ENCODE assay signal across 17 cellular contexts in the genomic region with DNA sequence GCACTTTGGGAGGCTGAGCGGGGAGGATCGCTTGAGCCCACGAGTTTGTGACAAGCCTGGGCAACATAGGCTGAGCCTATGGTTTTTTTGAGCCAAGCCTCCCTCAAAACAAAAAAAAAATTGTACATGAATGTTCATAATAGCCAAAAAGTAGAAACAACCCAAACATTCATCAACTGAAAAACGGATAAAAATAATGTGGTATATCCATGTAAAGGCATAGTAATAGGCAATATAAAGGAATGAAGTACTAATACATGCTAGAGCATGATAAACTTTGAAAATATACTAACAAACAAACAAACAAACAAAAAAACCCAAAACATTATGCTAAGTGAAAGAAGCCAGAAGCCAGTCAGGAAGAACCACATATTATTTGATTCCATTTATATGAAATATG. TPM values are rescaled to one million over a fixed set of nuclear protein-coding genes. Genes with fewer than 3 reads are reported as not detected.
A peak's percentile ranks its signal among the peaks of the same experiment; 100 is the strongest.
DNase-seq lines count a peak whose midpoint lies in the region; ATAC-seq and TF ChIP-seq lines count a peak whose summit lies in the region.
"Had no signal": no experiment of that assay in that cellular context is flagged by ENCODE, and none has a peak within 500 bp of the region (broad histone marks: within the 10 kb centered on the region; RNA-seq: fewer than 3 reads in every experiment).

No MANE protein-coding gene starts in this region.

- H3K4me3 Mint-ChIP-seq in T-helper 17 cell, result peak overlapping the region; percentile 61
- no peak overlapping the region for H3K4me3 Mint-ChIP-seq in glutamatergic neuron (ENCODE audit: unreplicated experiment)
- no peak overlapping the region for H3K4me3 Mint-ChIP-seq in CD4-positive, alpha-beta memory T cell
- H3K4me3 Mint-ChIP-seq: B cell; CD8-positive, alpha-beta T cell had no signal

- H3K36me3 ChIP-seq in SK-N-SH (replicated peaks in 1 of 2; ENCODE audit: control insufficient read depth in 1 of 2, insufficient read depth in 2 of 2, low read length in 1 of 2), result no peaks in the 10 kb centered on the region
- no peaks in the 10 kb centered on the region for H3K36me3 ChIP-seq in CD4-positive, alpha-beta memory T cell (ENCODE audit: insufficient read depth, low read length)
- H3K36me3 ChIP-seq: BLaER1 treated with 17β-estradiol and CSF1 and Interleukin-3, amounts not matched to agents 10 nM and 100 nM had no signal

- no peak overlapping the region for H2AFZ ChIP-seq in SK-N-SH (ENCODE audit: low read depth)

- H3K4me1 Mint-ChIP-seq in T-helper 17 cell (no peaks in the 10 kb centered on the region), glutamatergic neuron (ENCODE audit: low read depth, unreplicated experiment) (peaks cover 26% of the 10 kb centered on the region)
- H3K4me1 Mint-ChIP-seq in CD4-positive, alpha-beta memory T cell, result no peaks in the 10 kb centered on the region
- H3K4me1 Mint-ChIP-seq: B cell had no signal

- no peaks in the 10 kb centered on the region for H3K9me2 ChIP-seq in SK-N-SH

- H3K27me3 ChIP-seq in SK-N-SH (ENCODE audit: insufficient read depth), result no peaks in the 10 kb centered on the region
- H3K27me3 ChIP-seq in CD4-positive, alpha-beta memory T cell (ENCODE audit: insufficient read depth, low read length), result no peaks in the 10 kb centered on the region
- H3K27me3 ChIP-seq: BLaER1 treated with 17β-estradiol and CSF1 and Interleukin-3, amounts not matched to agents 10 nM and 100 nM had no signal

- intact Hi-C loops in CD4-positive, alpha-beta memory T cell (cut with micrococcal nuclease), result no loop called here

- peaks cover 2% of the 10 kb centered on the region for H3K36me3 Mint-ChIP-seq in T-helper 17 cell (ENCODE audit: low read depth)
- H3K36me3 Mint-ChIP-seq in glutamatergic neuron (ENCODE audit: unreplicated experiment), result no peaks in the 10 kb centered on the region
- no peaks in the 10 kb centered on the region for H3K36me3 Mint-ChIP-seq in CD4-positive, alpha-beta memory T cell
- H3K36me3 Mint-ChIP-seq: CD8-positive, alpha-beta T cell had no signal

- DNase-seq in SK-N-SH, result no peak
- DNase-seq in T-helper 17 cell, result no peak
- DNase-seq in glutamatergic neuron, result no peak
- no peak for DNase-seq in CD4-positive, alpha-beta memory T cell
- DNase-seq: AML-193; Caco-2; Calu3; CD8-positive, alpha-beta T cell; DMS79 treated with DMSO at 0.1 percent for 48 hours; GF-D8 had no signal

- TF ChIP-seq EP300 in SK-N-SH (IDR thresholded peaks at IDR 0.05; ENCODE audit: borderline replicate concordance in 1 of 2, low read depth in 1 of 2, low read length in 1 of 2), result no peak

- H3K4me1 ChIP-seq in SK-N-SH (ENCODE audit: control insufficient read depth in 1 of 2, insufficient read depth in 2 of 2, low read depth in 1 of 2, low read length in 1 of 2), result no peaks in the 10 kb centered on the region
- no peaks in the 10 kb centered on the region for H3K4me1 ChIP-seq in CD4-positive, alpha-beta memory T cell (ENCODE audit: insufficient read depth, low read length)
- H3K4me1 ChIP-seq: A549; BLaER1 treated with 17β-estradiol and CSF1 and Interleukin-3, amounts not matched to agents 10 nM and 100 nM; Caco-2 had no signal

- H3K27me3 Mint-ChIP-seq in T-helper 17 cell (peaks cover 36% of the 10 kb centered on the region), glutamatergic neuron (ENCODE audit: unreplicated experiment) (peaks cover 8% of the 10 kb centered on the region)
- H3K27me3 Mint-ChIP-seq in CD4-positive, alpha-beta memory T cell, result peaks cover 2 to 6% of the 10 kb centered on the region in 2 donors

- no peak for TF ChIP-seq CTCF in SK-N-SH (IDR thresholded peaks at IDR 0.05)
- TF ChIP-seq CTCF in glutamatergic neuron (IDR thresholded peaks at IDR 0.05; ENCODE audit: partially characterized antibody, unreplicated experiment), result no peak

- H3K9me3 ChIP-seq in SK-N-SH (no peaks in the 10 kb centered on the region), T-helper 17 cell (ENCODE audit: control insufficient read depth, low read length, poor library complexity, severe bottlenecking) (no peaks in the 10 kb centered on the region)
- H3K9me3 ChIP-seq in CD4-positive, alpha-beta memory T cell (ENCODE audit: control insufficient read depth in 1 of 2, low read length in 2 of 2), result no peaks in the 10 kb centered on the region
- H3K9me3 ChIP-seq: A549; BLaER1 treated with 17β-estradiol and CSF1 and Interleukin-3, amounts not matched to agents 10 nM and 100 nM; Caco-2 had no signal

- no peaks in the 10 kb centered on the region for H3F3A ChIP-seq in SK-N-SH (replicated peaks; ENCODE audit: insufficient read depth)

- 74% methylated on average over 4 of the region's 4 CpGs for WGBS in SK-N-SH (ENCODE audit: low lambda C conversion rate)

- no peak overlapping the region for H3K27ac ChIP-seq in SK-N-SH (ENCODE audit: low read depth in 2 of 2, low read length in 1 of 2)
- H3K27ac ChIP-seq in CD4-positive, alpha-beta memory T cell (ENCODE audit: low read depth, low read length), result no peak overlapping the region
- H3K27ac ChIP-seq: 22Rv1; A549; BLaER1 treated with 17β-estradiol and CSF1 and Interleukin-3, amounts not matched to agents 10 nM and 100 nM; C4-2B had no signal

- TF ChIP-seq RAD21 in SK-N-SH (IDR thresholded peaks at IDR 0.05; ENCODE audit: low read length), result no peak

- no peak overlapping the region for H3K4me2 ChIP-seq in SK-N-SH
- H3K4me2 ChIP-seq: A549; BLaER1 treated with 17β-estradiol and CSF1 and Interleukin-3, amounts not matched to agents 10 nM and 100 nM had no signal

- CTCF ChIA-PET in SK-N-SH (lab: Yijun Ruan, JAX), result no interaction called here
- CTCF ChIA-PET in CD4-positive, alpha-beta memory T cell (lab: Charles Lee; ENCODE audit: partially characterized antibody), result no interaction called here

- POLR2A ChIA-PET in SK-N-SH (lab: Yijun Ruan, JAX), result no interaction called here
- POLR2A ChIA-PET in CD4-positive, alpha-beta memory T cell (lab: Charles Lee; ENCODE audit: partially characterized antibody), result no interaction called here

- peaks cover 11% of the 10 kb centered on the region for H3K9me3 Mint-ChIP-seq in glutamatergic neuron (ENCODE audit: unreplicated experiment)
- no peaks in the 10 kb centered on the region for H3K9me3 Mint-ChIP-seq in CD4-positive, alpha-beta memory T cell
- H3K9me3 Mint-ChIP-seq: CD8-positive, alpha-beta T cell had no signal

- H4K20me1 ChIP-seq in SK-N-SH (ENCODE audit: insufficient read depth), result no peaks in the 10 kb centered on the region
- H4K20me1 ChIP-seq: BLaER1 treated with 17β-estradiol and CSF1 and Interleukin-3, amounts not matched to agents 10 nM and 100 nM had no signal

- no peaks in the 10 kb centered on the region for H3K79me2 ChIP-seq in SK-N-SH (ENCODE audit: insufficient read depth)

- H3K27ac Mint-ChIP-seq in T-helper 17 cell (no peak overlapping the region), glutamatergic neuron (ENCODE audit: unreplicated experiment) (peak overlapping the region; percentile 9)
- no peak overlapping the region for H3K27ac Mint-ChIP-seq in CD4-positive, alpha-beta memory T cell
- H3K27ac Mint-ChIP-seq: B cell; CD8-positive, alpha-beta T cell had no signal

- no peak overlapping the region for H3K9ac ChIP-seq in SK-N-SH
- H3K9ac ChIP-seq: BLaER1 treated with 17β-estradiol and CSF1 and Interleukin-3, amounts not matched to agents 10 nM and 100 nM had no signal

- no peak for ATAC-seq in SK-N-SH treated with all-trans-retinoic acid at 6 μM for 48 hours
- no peak for ATAC-seq in T-helper 17 cell
- ATAC-seq in HG03135 (IDR thresholded peaks at IDR 0.05; ENCODE audit: unreplicated experiment), result no peak
- ATAC-seq: A549; CD8-positive, alpha-beta T cell had no signal

- H3K4me3 ChIP-seq in SK-N-SH (ENCODE audit: low read depth in 2 of 2, low read length in 1 of 2), result no peak overlapping the region
- H3K4me3 ChIP-seq in CD4-positive, alpha-beta memory T cell (ENCODE audit: low read length in 2 of 2), result no peak overlapping the region
- H3K4me3 ChIP-seq: A549; BLaER1 treated with 17β-estradiol and CSF1 and Interleukin-3, amounts not matched to agents 10 nM and 100 nM had no signal

TF ChIP-seq in SK-N-SH treated with all-trans-retinoic acid at 6 μM for 48 hours, 23 proteins besides CTCF, POLR2A, EP300 and RAD21:
- TF ChIP-seq ZNF8 (CRISPR knock-in tag; IDR thresholded peaks at IDR 0.05), result peak; percentile 95
- TF ChIP-seq ZNF70 (CRISPR knock-in tag; IDR thresholded peaks at IDR 0.05), result no peak
TF ChIP-seq in SK-N-SH treated with all-trans-retinoic acid at 6 μM for 48 hours: peak in this region for 1.

TF ChIP-seq in SK-N-SH, 30 proteins besides CTCF, POLR2A, EP300 and RAD21 (continues in another document):
- TF ChIP-seq YY1 (IDR thresholded peaks at IDR 0.05; ENCODE audit: low read depth) (no peak), FOXM1 (IDR thresholded peaks at IDR 0.05; ENCODE audit: low read depth) (no peak), EZH2phosphoT487 (IDR thresholded peaks at IDR 0.05; ENCODE audit: borderline replicate concordance, low read depth) (no peak), RXRA (IDR thresholded peaks at IDR 0.05; ENCODE audit: borderline replicate concordance, low read depth) (no peak), TEAD4 (IDR thresholded peaks at IDR 0.05; ENCODE audit: borderline replicate concordance, insufficient read depth) (no peak), NRF1 (IDR thresholded peaks at IDR 0.05; ENCODE audit: low read depth, low read length) (no peak), POLR2AphosphoS5 (IDR thresholded peaks at IDR 0.05; ENCODE audit: low read depth, low read length) (no peak)

RNA-seq across cellular contexts. Expression of gene KIAA0319, which starts 35.3 kb away (rescaled TPM):
- 0.03 and 0.06 TPM in 2 replicates for polyA plus RNA-seq in SK-N-SH (2012; rRNA removed)
- polyA plus RNA-seq in SK-N-SH (2012; cell fraction: cytosol; rRNA removed), result 0.04 TPM in 2 replicates
- 0.12 and 0.14 TPM in 2 replicates for polyA plus RNA-seq in SK-N-SH (2012; cell fraction: nucleus; rRNA removed)
- total RNA-seq in T-helper 17 cell (under 1 TPM; 0.07 to 0.16 TPM), glutamatergic neuron (ENCODE audit: unreplicated experiment) (1.8 TPM)
- total RNA-seq in CD4-positive, alpha-beta memory T cell, result under 1 TPM in 1 of 2 experiments, not detected in 1; 0.11 TPM
- polyA plus RNA-seq in CD4-positive, alpha-beta memory T cell, result under 1 TPM in 1 of 2 donors, not detected in 1; 0.07 TPM
- total RNA-seq: CD8-positive, alpha-beta T cell had no signal

RNA-seq across cellular contexts. Expression of gene TDP2, which starts 56.0 kb away (rescaled TPM):
- polyA plus RNA-seq in SK-N-SH (2012; rRNA removed), result 20.0 and 20.2 TPM in 2 replicates
- 23.6 and 29.5 TPM in 2 replicates for polyA plus RNA-seq in SK-N-SH (2012; cell fraction: cytosol; rRNA removed)
- polyA plus RNA-seq in SK-N-SH (2012; cell fraction: nucleus; rRNA removed), result 24.8 and 38.0 TPM in 2 replicates
- total RNA-seq in T-helper 17 cell, result 10 to 100 TPM; 35.6 to 42.0 TPM
- total RNA-seq in glutamatergic neuron (ENCODE audit: unreplicated experiment), result 56.9 TPM
- total RNA-seq in CD4-positive, alpha-beta memory T cell, result 10 to 100 TPM; 72.8 to 74.3 TPM
- 10 to 100 TPM; 43.4 to 62.2 TPM for polyA plus RNA-seq in CD4-positive, alpha-beta memory T cell

RNA-seq across cellular contexts. Expression of gene ACOT13, which starts 56.2 kb away (rescaled TPM):
- polyA plus RNA-seq in SK-N-SH (2012; rRNA removed), result 18.0 and 20.8 TPM in 2 replicates
- polyA plus RNA-seq in SK-N-SH (2012; cell fraction: cytosol; rRNA removed), result 24.5 and 33.6 TPM in 2 replicates
- 5.2 and 7.7 TPM in 2 replicates for polyA plus RNA-seq in SK-N-SH (2012; cell fraction: nucleus; rRNA removed)
- total RNA-seq in T-helper 17 cell (1 to 10 TPM; 2.9 to 5.3 TPM), glutamatergic neuron (ENCODE audit: unreplicated experiment) (25.3 TPM)
- 10 to 100 TPM; 11.1 to 12.5 TPM for total RNA-seq in CD4-positive, alpha-beta memory T cell
- polyA plus RNA-seq in CD4-positive, alpha-beta memory T cell, result 10 to 100 TPM; 17.3 to 19.3 TPM
